Comparison of ENCODE assay signal across 8 cellular contexts in the genomic region with DNA sequence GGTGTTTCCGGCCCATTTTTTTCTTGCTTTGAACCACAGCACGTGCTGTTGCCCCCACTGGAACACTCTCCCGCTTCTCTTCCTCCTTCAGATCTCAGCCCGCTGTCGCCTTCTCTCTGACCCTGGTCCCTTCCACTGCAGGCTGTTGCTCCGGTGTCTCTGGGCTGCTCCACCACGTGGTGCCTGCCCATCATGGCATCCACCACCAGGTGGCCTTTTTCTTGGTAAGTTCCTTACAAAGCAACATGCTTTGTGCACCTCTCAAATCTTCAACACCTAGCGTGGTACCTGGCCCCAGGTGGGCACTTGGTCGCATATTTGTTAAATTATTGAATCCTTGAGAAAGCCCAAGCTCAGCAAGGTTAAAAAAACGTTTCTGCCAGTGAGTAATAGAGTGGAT. TPM values are rescaled to one million over a fixed set of nuclear protein-coding genes. Genes with fewer than 3 reads are reported as not detected.
DNase-seq lines count a peak whose midpoint lies in the region; ATAC-seq, FAIRE-seq and TF ChIP-seq lines count a peak whose summit lies in the region.

No MANE protein-coding gene starts in this region.

- WGBS in lower leg skin, 2 donors, result 46 to 48% methylated on average over 10 of the region's 10 CpGs

- H2AFZ ChIP-seq in OCI-LY3 (ENCODE audit: low read depth, low read length) (no peak overlapping the region), endothelial cell of umbilical vein (ENCODE audit: low read depth, low read length) (no peak overlapping the region)

- H3K36me3 ChIP-seq in OCI-LY3 (replicated peaks; ENCODE audit: low read depth, low read length), result no peaks in the 10 kb centered on the region
- H3K36me3 ChIP-seq in endothelial cell of umbilical vein (ENCODE audit: control insufficient read depth in 2 of 2, extremely low read depth in 1 of 2, insufficient read depth in 2 of 2, low read length in 2 of 2), result no peaks in the 10 kb centered on the region

- H3K9ac ChIP-seq in OCI-LY3 (ENCODE audit: low read length) (no peak overlapping the region), endothelial cell of umbilical vein (replicated peaks; ENCODE audit: extremely low read depth, insufficient read depth, low read length) (no peak overlapping the region)

- H3K36me3 Mint-ChIP-seq in activated T-cell treated with anti-CD3 and anti-CD28 coated beads, Interleukin-2, amount 50 U/mL, for 4 hours (ENCODE audit: insufficient read depth), result no peaks in the 10 kb centered on the region
- H3K36me3 Mint-ChIP-seq in type B pancreatic cell, result no peaks in the 10 kb centered on the region

- H3K27me3 ChIP-seq in OCI-LY3 (ENCODE audit: low read depth, low read length) (peaks cover 40% of the 10 kb centered on the region), endothelial cell of umbilical vein (ENCODE audit: control insufficient read depth in 2 of 2, insufficient read depth in 2 of 2, low read length in 2 of 2) (no peaks in the 10 kb centered on the region)

- H4K20me1 ChIP-seq in OCI-LY3 (ENCODE audit: insufficient read depth, low read length) (no peaks in the 10 kb centered on the region), endothelial cell of umbilical vein (replicated peaks; ENCODE audit: control insufficient read depth, extremely low read depth, insufficient read depth, low read length) (no peaks in the 10 kb centered on the region)

- no peak overlapping the region for H3K4me3 ChIP-seq in OCI-LY3 (ENCODE audit: low read length)
- H3K4me3 ChIP-seq in endothelial cell of umbilical vein (replicated peaks in 1 of 3; ENCODE audit: insufficient read depth in 1 of 3, low read depth in 1 of 3, low read length in 3 of 3), result no peak overlapping the region
- H3K4me3 ChIP-seq in lower leg skin (ENCODE audit: low read depth, poor library complexity, severe bottlenecking), result no peak overlapping the region

- H3K4me2 ChIP-seq in OCI-LY3 (ENCODE audit: low read length) (no peak overlapping the region), endothelial cell of umbilical vein (ENCODE audit: insufficient read depth, low read length) (no peak overlapping the region)

- dilution Hi-C loops in endothelial cell of umbilical vein (cut with MboI; ENCODE audit: extremely low pct_ligation_motif_present, low sequenced_read_pairs), result no loop called here

- H3K4me1 ChIP-seq in OCI-LY3 (ENCODE audit: low read length) (no peaks in the 10 kb centered on the region), endothelial cell of umbilical vein (ENCODE audit: control insufficient read depth, extremely low read depth, insufficient read depth, low read length) (no peaks in the 10 kb centered on the region)

- H3K9me1 ChIP-seq in endothelial cell of umbilical vein (replicated peaks; ENCODE audit: control insufficient read depth, extremely low read depth, insufficient read depth, low read length), result no peaks in the 10 kb centered on the region

- TF ChIP-seq POLR2A in endothelial cell of umbilical vein (IDR thresholded peaks at IDR 0.05; ENCODE audit: low read depth, low read length), result no peak
- TF ChIP-seq POLR2A in lower leg skin (IDR thresholded peaks at IDR 0.05), result no peak

- H3K27ac ChIP-seq in OCI-LY3 (ENCODE audit: low read length) (no peak overlapping the region), endothelial cell of umbilical vein (ENCODE audit: insufficient read depth, low read depth, low read length) (no peak overlapping the region)

- H3K9me3 ChIP-seq in OCI-LY3 (ENCODE audit: insufficient read depth, low read length) (no peaks in the 10 kb centered on the region), endothelial cell of umbilical vein (replicated peaks; ENCODE audit: control insufficient read depth, insufficient read depth, low read length) (no peaks in the 10 kb centered on the region)

- intact Hi-C loops in endothelial cell of umbilical vein (cut with micrococcal nuclease) (no loop called here), lower leg skin (cut with DNase I; ENCODE audit: low total_unique reads) (no loop called here)

- H3K27me3 Mint-ChIP-seq in activated T-cell treated with anti-CD3 and anti-CD28 coated beads, Interleukin-2, amount 50 U/mL, for 4 hours (ENCODE audit: low read depth), result peaks cover 30% of the 10 kb centered on the region
- H3K27me3 Mint-ChIP-seq in type B pancreatic cell, result peaks cover 60% of the 10 kb centered on the region

- BruUV-seq in endothelial cell of umbilical vein (replicated peaks; lab: Mats Ljungman, UMichigan), result no TSS peak

- FAIRE-seq in endothelial cell of umbilical vein (lab: Jason Lieb, UNC), result no peak

- H3K4me1 Mint-ChIP-seq in activated T-cell treated with anti-CD3 and anti-CD28 coated beads, Interleukin-2, amount 50 U/mL, for 4 hours (ENCODE audit: low read depth), result no peaks in the 10 kb centered on the region
- H3K4me1 Mint-ChIP-seq in type B pancreatic cell (ENCODE audit: unreplicated experiment), result no peaks in the 10 kb centered on the region

- no peaks in the 10 kb centered on the region for H3K9me3 Mint-ChIP-seq in activated T-cell treated with anti-CD3 and anti-CD28 coated beads, Interleukin-2, amount 50 U/mL, for 4 hours
- H3K9me3 Mint-ChIP-seq in type B pancreatic cell, result no peaks in the 10 kb centered on the region

- POLR2A ChIA-PET in endothelial cell of umbilical vein (lab: Charles Lee), result no interaction called here

- peak; percentile 23 for DNase-seq in activated T-cell treated with anti-CD3 and anti-CD28 coated beads, Interleukin-2, amount 50 U/mL, for 1 hour
- no peak for DNase-seq in activated T-cell treated with anti-CD3 and anti-CD28 coated beads, Interleukin-2, amount 50 U/mL, for 4 hours
- DNase-seq in endothelial cell of umbilical vein (ENCODE audit: low read depth, low spot score), result no peak
- no peak for DNase-seq in type B pancreatic cell (ENCODE audit: extremely low spot score, unreplicated experiment)
- no peak for DNase-seq in lower leg skin (ENCODE audit: low spot score in 2 of 2)

- no peak overlapping the region for H3K4me3 Mint-ChIP-seq in activated T-cell treated with anti-CD3 and anti-CD28 coated beads, Interleukin-2, amount 50 U/mL, for 4 hours
- H3K4me3 Mint-ChIP-seq in type B pancreatic cell, result no peak overlapping the region

- TF ChIP-seq CTCF in OCI-LY3 (IDR thresholded peaks at IDR 0.05; ENCODE audit: low read depth, low read length) (peak; percentile 49), endothelial cell of umbilical vein (IDR thresholded peaks at IDR 0.05; ENCODE audit: extremely low read depth in 1 of 2, insufficient read depth in 1 of 2, low read depth in 1 of 2, low read length in 2 of 2) (no peak), type B pancreatic cell (conservative IDR thresholded peaks at IDR 0.05) (peak; percentile 66), lower leg skin (IDR thresholded peaks at IDR 0.05) (no peak)

- no peaks in the 10 kb centered on the region for H3K79me2 ChIP-seq in OCI-LY3 (ENCODE audit: low read length)
- no peaks in the 10 kb centered on the region for H3K79me2 ChIP-seq in endothelial cell of umbilical vein (ENCODE audit: control insufficient read depth, insufficient read depth, low read length)

- CTCF ChIA-PET in endothelial cell of umbilical vein (lab: Charles Lee), result no interaction called here

- no peak overlapping the region for H3K27ac Mint-ChIP-seq in type B pancreatic cell

- ATAC-seq in activated T-cell treated with anti-CD3 and anti-CD28 coated beads, Interleukin-2, amount 50 U/mL, for 4 hours, result no peak
- ATAC-seq in GM19467 (IDR thresholded peaks at IDR 0.05; ENCODE audit: unreplicated experiment) (no peak), GM18502 (IDR thresholded peaks at IDR 0.05; ENCODE audit: poor library complexity, unreplicated experiment) (no peak)

TF ChIP-seq in endothelial cell of umbilical vein, 7 proteins besides CTCF, POLR2A, EP300 and RAD21:
- TF ChIP-seq EZH2 (IDR thresholded peaks at IDR 0.05; ENCODE audit: borderline replicate concordance, low read depth, low read length, severe bottlenecking), result no peak
- TF ChIP-seq, protein P1, sequence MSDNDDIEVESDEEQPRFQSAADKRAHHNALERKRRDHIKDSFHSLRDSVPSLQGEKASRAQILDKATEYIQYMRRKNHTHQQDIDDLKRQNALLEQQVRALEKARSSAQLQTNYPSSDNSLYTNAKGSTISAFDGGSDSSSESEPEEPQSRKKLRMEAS (IDR thresholded peaks at IDR 0.05; ENCODE audit: insufficient read depth, insufficient read length), result peak; percentile 18

RNA-seq across cellular contexts. Expression of gene TUNAR, which starts 19.1 kb away (rescaled TPM):
- not detected for total RNA-seq in activated T-cell treated with anti-CD3 and anti-CD28 coated beads, Interleukin-2, amount 50 U/mL, for 4 hours
- total RNA-seq in endothelial cell of umbilical vein (not detected in 2 replicates), type B pancreatic cell (ENCODE audit: low replicate concordance) (7.0 and 7.4 TPM in 2 replicates), lower leg skin (under 1 TPM in 1 of 4 donors, not detected in 3; 0.10 TPM)
- polyA plus RNA-seq in endothelial cell of umbilical vein, result not detected in 2 replicates
- polyA plus RNA-seq in endothelial cell of umbilical vein (2011; cell fraction: cytosol; rRNA removed), result not detected in 2 replicates
- not detected in 2 replicates for polyA plus RNA-seq in endothelial cell of umbilical vein (2011; cell fraction: nucleus; rRNA removed)
- not detected in 2 replicates for polyA plus RNA-seq in endothelial cell of umbilical vein (2012)
- not detected in 2 replicates for polyA minus RNA-seq in endothelial cell of umbilical vein
- polyA minus RNA-seq in endothelial cell of umbilical vein (2011; cell fraction: cytosol; rRNA and poly(A)+ RNA removed), result not detected
- polyA minus RNA-seq in endothelial cell of umbilical vein (2011; cell fraction: nucleus; rRNA and poly(A)+ RNA removed), result not detected in 2 replicates

Comparison
In these comparisons a context has a peak if more than half of its experiments do, and no peak if none do; other contexts are left out.
1. CTCF ChIP-seq: peak in OCI-LY3 (single experiment) and type B pancreatic cell (single experiment); none in endothelial cell of umbilical vein (0 of 2) and lower leg skin (0 of 3).